13 cellular contexts compared by ENCODE assay signal in the genomic region with DNA sequence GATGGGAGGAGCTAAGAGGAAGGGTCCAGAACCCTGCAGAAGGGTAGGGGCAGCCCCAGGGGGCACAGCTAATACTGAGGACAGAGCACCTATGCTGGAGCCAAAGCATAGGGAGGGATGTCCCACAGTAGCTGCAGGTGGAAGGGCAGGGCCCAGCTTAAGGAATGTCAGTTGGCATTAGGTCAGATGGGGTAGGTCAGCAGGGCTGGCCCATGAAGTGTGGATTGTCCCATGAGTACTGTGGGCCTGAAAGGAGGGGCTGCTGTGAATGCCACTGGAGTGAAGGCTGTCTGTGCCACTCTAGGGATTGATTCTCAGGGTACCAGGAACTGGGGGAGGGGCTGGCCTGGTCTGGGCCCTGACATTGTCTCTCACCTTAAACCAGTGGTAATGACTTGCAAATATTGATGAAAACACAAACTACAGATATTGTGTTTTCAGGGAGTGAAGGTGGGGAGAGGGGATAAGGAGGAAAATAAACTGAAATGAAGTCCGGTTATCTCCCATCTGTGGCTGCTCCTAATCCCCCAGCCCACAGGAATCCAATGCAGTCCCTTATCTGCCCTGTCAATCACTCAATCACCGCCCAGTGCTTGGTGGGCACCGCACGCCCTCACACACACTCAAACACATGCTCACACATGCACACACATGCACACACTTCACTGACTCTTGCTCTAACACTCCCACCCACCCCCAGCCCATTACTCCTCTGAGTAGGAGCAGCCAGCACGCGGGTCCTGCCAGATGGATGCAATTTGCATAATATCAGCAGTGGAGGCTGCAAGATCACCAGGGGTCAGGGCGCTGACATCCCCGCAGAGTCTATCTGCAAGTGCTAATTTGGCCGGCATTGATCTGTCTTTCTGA. TPM values are rescaled to one million over a fixed set of nuclear protein-coding genes. Genes with fewer than 3 reads are reported as not detected.
A peak's percentile ranks its signal among the peaks of the same experiment; 100 is the strongest.
DNase-seq lines count a peak whose midpoint lies in the region; ATAC-seq and TF ChIP-seq lines count a peak whose summit lies in the region.
"Had no signal": no experiment of that assay in that cellular context is flagged by ENCODE, and none has a peak within 500 bp of the region (broad histone marks: within the 10 kb centered on the region; RNA-seq: fewer than 3 reads in every experiment).

No MANE protein-coding gene starts in this region.

- no peak for TF ChIP-seq POLR2A in esophagus squamous epithelium (IDR thresholded peaks at IDR 0.05)

- 92% methylated on average over 9 of the region's 9 CpGs for WGBS in SK-N-SH (ENCODE audit: low lambda C conversion rate)
- WGBS in esophagus squamous epithelium, 2 donors = 84 to 89% methylated on average over 7 to 8 of the region's 9 CpGs

- peak overlapping the region; percentile 74 for H3K27ac Mint-ChIP-seq in type B pancreatic cell

- H3K4me3 Mint-ChIP-seq in type B pancreatic cell = peak overlapping the region; percentile 4
- H3K4me3 Mint-ChIP-seq: natural killer cell had no signal

- ATAC-seq in SK-N-SH treated with all-trans-retinoic acid at 6 μM for 48 hours (no peak), GM19455 (IDR thresholded peaks at IDR 0.05; ENCODE audit: unreplicated experiment) (no peak), HG03469 (IDR thresholded peaks at IDR 0.05; ENCODE audit: unreplicated experiment) (no peak)
- ATAC-seq: A549, natural killer cell had no signal

- no peaks in the 10 kb centered on the region for H3K27me3 ChIP-seq in SK-N-SH (ENCODE audit: insufficient read depth)
- no peaks in the 10 kb centered on the region for H3K27me3 ChIP-seq in esophagus squamous epithelium
- no peaks in the 10 kb centered on the region for H3K27me3 ChIP-seq in neural cell (ENCODE audit: insufficient read depth, low read depth, low read length)

- TF ChIP-seq RAD21 in SK-N-SH (IDR thresholded peaks at IDR 0.05; ENCODE audit: low read length) (no peak), neural cell (conservative IDR thresholded peaks at IDR 0.05) (no peak)

- POLR2A ChIA-PET in SK-N-SH (lab: Yijun Ruan, JAX) = no interaction called here

- no peak overlapping the region for H3K9ac ChIP-seq in SK-N-SH
- H3K9ac ChIP-seq in neural cell (ENCODE audit: low read length) = peak overlapping the region; percentile 3

- peaks cover 30% of the 10 kb centered on the region for H3K36me3 Mint-ChIP-seq in type B pancreatic cell
- H3K36me3 Mint-ChIP-seq: natural killer cell had no signal

- H4K20me1 ChIP-seq in SK-N-SH (ENCODE audit: insufficient read depth) = no peaks in the 10 kb centered on the region
- no peaks in the 10 kb centered on the region for H4K20me1 ChIP-seq in neural cell (ENCODE audit: insufficient read depth)

- H3K27ac ChIP-seq in SK-N-SH (ENCODE audit: low read depth in 2 of 2, low read length in 1 of 2) (no peak overlapping the region), esophagus squamous epithelium (peak overlapping the region; percentile 69 to 87 (median 80)), neural cell (ENCODE audit: low read length) (peak overlapping the region; percentile 43)
- H3K27ac ChIP-seq: A549 had no signal

- no peaks in the 10 kb centered on the region for H3K36me3 ChIP-seq in SK-N-SH (replicated peaks in 1 of 2; ENCODE audit: control insufficient read depth in 1 of 2, insufficient read depth in 2 of 2, low read length in 1 of 2)
- peaks cover 0 to 30% (median 8%) of the 10 kb centered on the region in 3 donors for H3K36me3 ChIP-seq in esophagus squamous epithelium
- no peaks in the 10 kb centered on the region for H3K36me3 ChIP-seq in neural cell (ENCODE audit: insufficient read depth, low read length)

- no peaks in the 10 kb centered on the region for H3F3A ChIP-seq in SK-N-SH (replicated peaks; ENCODE audit: insufficient read depth)
- peaks cover 3% of the 10 kb centered on the region for H3F3A ChIP-seq in neural cell (ENCODE audit: insufficient read depth, low read length, poor library complexity, severe bottlenecking)

- H3K9me3 Mint-ChIP-seq in type B pancreatic cell = no peaks in the 10 kb centered on the region
- H3K9me3 Mint-ChIP-seq: natural killer cell had no signal

- H3K79me2 ChIP-seq in SK-N-SH (ENCODE audit: insufficient read depth) (no peaks in the 10 kb centered on the region), neural cell (replicated peaks; ENCODE audit: insufficient read depth, low read length) (no peaks in the 10 kb centered on the region)

- TF ChIP-seq EP300 in SK-N-SH (IDR thresholded peaks at IDR 0.05; ENCODE audit: borderline replicate concordance in 1 of 2, low read depth in 1 of 2, low read length in 1 of 2) (no peak), neural cell (conservative IDR thresholded peaks at IDR 0.05; ENCODE audit: poor library complexity, severe bottlenecking) (peak; percentile 13)

- no peak overlapping the region for H3K4me3 ChIP-seq in SK-N-SH (ENCODE audit: low read depth in 2 of 2, low read length in 1 of 2)
- no peak overlapping the region for H3K4me3 ChIP-seq in esophagus squamous epithelium
- H3K4me3 ChIP-seq in neural cell (ENCODE audit: low read length) = peak overlapping the region; percentile 28
- H3K4me3 ChIP-seq: A549 had no signal

- H3K9me2 ChIP-seq in SK-N-SH (no peaks in the 10 kb centered on the region), neural cell (ENCODE audit: insufficient read depth, low read length) (no peaks in the 10 kb centered on the region)

- peaks cover 45% of the 10 kb centered on the region for H3K4me1 Mint-ChIP-seq in type B pancreatic cell (ENCODE audit: unreplicated experiment)

- intact Hi-C loops in esophagus squamous epithelium (cut with DNase I) = no loop called here

- no peaks in the 10 kb centered on the region for H3K27me3 Mint-ChIP-seq in type B pancreatic cell

- DNase-seq in SK-N-SH (peak; percentile 83), esophagus squamous epithelium (lab: John Stamatoyannopoulos, UW) (no peak), type B pancreatic cell (ENCODE audit: extremely low spot score, unreplicated experiment) (no peak), GOT3 (lab: John Stamatoyannopoulos, UW) (no peak)
- DNase-seq: DMS79 treated with DMSO at 0.1 percent for 48 hours; natural killer cell; NCI-H1694; stimulated activated CD4-positive, alpha-beta T cell treated with anti-CD3 and anti-CD28 coated beads, Interleukin-4, amount 100 ng/mL, for 1 hour had no signal

- CTCF ChIA-PET in SK-N-SH (lab: Yijun Ruan, JAX) = interaction anchor here (1.1 to 2.7 kb wide), 5 partner anchors 11 to 28 kb away, joined by 3 to 16 read pairs (median 6); partner anchors contain the start of gene DMAP1

- H3K4me2 ChIP-seq in SK-N-SH (no peak overlapping the region), neural cell (ENCODE audit: low read length) (no peak overlapping the region)
- H3K4me2 ChIP-seq: A549 had no signal

- H3K9me3 ChIP-seq in SK-N-SH (no peaks in the 10 kb centered on the region), esophagus squamous epithelium (no peaks in the 10 kb centered on the region), neural cell (ENCODE audit: low read length) (no peaks in the 10 kb centered on the region)
- H3K9me3 ChIP-seq: A549 had no signal

- no peak for TF ChIP-seq CTCF in SK-N-SH (IDR thresholded peaks at IDR 0.05)
- no peak for TF ChIP-seq CTCF in esophagus squamous epithelium (IDR thresholded peaks at IDR 0.05)
- no peak for TF ChIP-seq CTCF in neural cell (IDR thresholded peaks at IDR 0.05; ENCODE audit: poor library complexity, severe bottlenecking)
- TF ChIP-seq CTCF in type B pancreatic cell (conservative IDR thresholded peaks at IDR 0.05) = no peak

- H2AFZ ChIP-seq in SK-N-SH (ENCODE audit: low read depth) = no peak overlapping the region
- no peak overlapping the region for H2AFZ ChIP-seq in neural cell (ENCODE audit: low read depth, low read length)

- peaks cover 10 to 32% of the 10 kb centered on the region in 2 experiments; a peak in 3 of 4 replicates for H3K4me1 ChIP-seq in SK-N-SH (ENCODE audit: control insufficient read depth in 1 of 2, insufficient read depth in 2 of 2, low read depth in 1 of 2, low read length in 1 of 2)
- H3K4me1 ChIP-seq in esophagus squamous epithelium = peaks cover 0 to 40% (median 0%) of the 10 kb centered on the region in 3 donors
- H3K4me1 ChIP-seq: A549 had no signal

TF ChIP-seq in SK-N-SH, 30 proteins besides CTCF, POLR2A, EP300 and RAD21:
- TF ChIP-seq GATA2 (CRISPR knock-in tag; IDR thresholded peaks at IDR 0.05) (peak; percentile 75; the same call in 1 of the 2 replicates), NRF1 (IDR thresholded peaks at IDR 0.05; ENCODE audit: low read depth, low read length) (no peak)

TF ChIP-seq in SK-N-SH treated with all-trans-retinoic acid at 6 μM for 48 hours, 23 proteins besides CTCF, POLR2A, EP300 and RAD21:
- no peak for TF ChIP-seq ESRRG (CRISPR knock-in tag; IDR thresholded peaks at IDR 0.05)

TF ChIP-seq in neural cell, 6 proteins besides CTCF, POLR2A, EP300 and RAD21 (continues in another document):
- TF ChIP-seq MXI1 (conservative IDR thresholded peaks at IDR 0.05; ENCODE audit: poor library complexity, severe bottlenecking) = no peak
- TF ChIP-seq POLR2AphosphoS5 (IDR thresholded peaks at IDR 0.05) = no peak
- TF ChIP-seq, protein P1, sequence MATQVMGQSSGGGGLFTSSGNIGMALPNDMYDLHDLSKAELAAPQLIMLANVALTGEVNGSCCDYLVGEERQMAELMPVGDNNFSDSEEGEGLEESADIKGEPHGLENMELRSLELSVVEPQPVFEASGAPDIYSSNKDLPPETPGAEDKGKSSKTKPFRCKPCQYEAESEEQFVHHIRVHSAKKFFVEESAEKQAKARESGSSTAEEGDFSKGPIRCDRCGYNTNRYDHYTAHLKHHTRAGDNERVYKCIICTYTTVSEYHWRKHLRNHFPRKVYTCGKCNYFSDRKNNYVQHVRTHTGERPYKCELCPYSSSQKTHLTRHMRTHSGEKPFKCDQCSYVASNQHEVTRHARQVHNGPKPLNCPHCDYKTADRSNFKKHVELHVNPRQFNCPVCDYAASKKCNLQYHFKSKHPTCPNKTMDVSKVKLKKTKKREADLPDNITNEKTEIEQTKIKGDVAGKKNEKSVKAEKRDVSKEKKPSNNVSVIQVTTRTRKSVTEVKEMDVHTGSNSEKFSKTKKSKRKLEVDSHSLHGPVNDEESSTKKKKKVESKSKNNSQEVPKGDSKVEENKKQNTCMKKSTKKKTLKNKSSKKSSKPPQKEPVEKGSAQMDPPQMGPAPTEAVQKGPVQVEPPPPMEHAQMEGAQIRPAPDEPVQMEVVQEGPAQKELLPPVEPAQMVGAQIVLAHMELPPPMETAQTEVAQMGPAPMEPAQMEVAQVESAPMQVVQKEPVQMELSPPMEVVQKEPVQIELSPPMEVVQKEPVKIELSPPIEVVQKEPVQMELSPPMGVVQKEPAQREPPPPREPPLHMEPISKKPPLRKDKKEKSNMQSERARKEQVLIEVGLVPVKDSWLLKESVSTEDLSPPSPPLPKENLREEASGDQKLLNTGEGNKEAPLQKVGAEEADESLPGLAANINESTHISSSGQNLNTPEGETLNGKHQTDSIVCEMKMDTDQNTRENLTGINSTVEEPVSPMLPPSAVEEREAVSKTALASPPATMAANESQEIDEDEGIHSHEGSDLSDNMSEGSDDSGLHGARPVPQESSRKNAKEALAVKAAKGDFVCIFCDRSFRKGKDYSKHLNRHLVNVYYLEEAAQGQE (IDR thresholded peaks at IDR 0.05; ENCODE audit: borderline replicate concordance) = no peak

RNA-seq across cellular contexts. Expression of gene DMAP1, which starts 27.8 kb away (rescaled TPM):
- polyA plus RNA-seq in SK-N-SH (2012; rRNA removed) (54.3 and 59.6 TPM in 2 replicates), neural cell (46.4 and 55.6 TPM in 2 replicates)
- 21.6 and 27.8 TPM in 2 replicates for polyA plus RNA-seq in SK-N-SH (2012; cell fraction: cytosol; rRNA removed)
- 187 and 249 TPM in 2 replicates for polyA plus RNA-seq in SK-N-SH (2012; cell fraction: nucleus; rRNA removed)
- total RNA-seq in esophagus squamous epithelium (10 to 100 TPM; 19.2 to 45.2 (median 22.0) TPM), type B pancreatic cell (ENCODE audit: low replicate concordance) (45.7 and 54.6 TPM in 2 replicates)
- polyA minus RNA-seq in neural cell = 41.2 and 41.9 TPM in 2 replicates

Comparison
In these comparisons a context has a peak if more than half of its experiments do, and no peak if none do; other contexts are left out.
1. H3K27ac ChIP-seq: peak in esophagus squamous epithelium (4 of 4) and neural cell (single experiment); none in SK-N-SH (0 of 2).